Comparison of ENCODE assay signal across 1 cellular context in genomic region chr4:77586953-77587383, GRCh38.
TF ChIP-seq lines count a peak whose summit lies in the region.

No MANE protein-coding gene starts in this region.

TF ChIP-seq in WTC11, 78 proteins besides CTCF, POLR2A, EP300 and RAD21 (continued from another document):
- TF ChIP-seq ZNF532 (CRISPR knock-in tag; IDR thresholded peaks at IDR 0.05; ENCODE audit: borderline replicate concordance) (no peak), ZNF121 (CRISPR knock-in tag; IDR thresholded peaks at IDR 0.05) (no peak), JUN (CRISPR knock-in tag; IDR thresholded peaks at IDR 0.05) (no peak), E2F1 (CRISPR knock-in tag; IDR thresholded peaks at IDR 0.05) (no peak), FOXJ3 (CRISPR knock-in tag; IDR thresholded peaks at IDR 0.05; ENCODE audit: borderline replicate concordance) (no peak), HMGA2 (CRISPR knock-in tag; IDR thresholded peaks at IDR 0.05) (no peak), PRRX2 (CRISPR knock-in tag; IDR thresholded peaks at IDR 0.05) (no peak), USF1 (CRISPR knock-in tag; IDR thresholded peaks at IDR 0.05) (no peak), EMX1 (CRISPR knock-in tag; IDR thresholded peaks at IDR 0.05) (no peak), CBFB (CRISPR knock-in tag; IDR thresholded peaks at IDR 0.05; ENCODE audit: low read depth) (no peak), NR1H2 (CRISPR knock-in tag; IDR thresholded peaks at IDR 0.05) (no peak), KAT7 (CRISPR knock-in tag; IDR thresholded peaks at IDR 0.05; ENCODE audit: borderline replicate concordance) (no peak)
